ENCODE assay signal across 8 cellular contexts in genomic region chr10:48215148-48215982, GRCh38. TPM values are rescaled to one million over a fixed set of nuclear protein-coding genes. Genes with fewer than 3 reads are reported as not detected.
A peak's percentile ranks its signal among the peaks of the same experiment; 100 is the strongest.
DNase-seq lines count a peak whose midpoint lies in the region; ATAC-seq and TF ChIP-seq lines count a peak whose summit lies in the region.

No MANE protein-coding gene starts in this region.

- ATAC-seq in HG03442 (IDR thresholded peaks at IDR 0.05; ENCODE audit: unreplicated experiment) (peak; percentile 43), lower lobe of right lung (peak; percentile 67 to 76)

- H3K4me2 ChIP-seq in mammary epithelial cell (ENCODE audit: insufficient read depth, low read depth, low read length): no peak overlapping the region

- no peak overlapping the region for H2AFZ ChIP-seq in mammary epithelial cell (ENCODE audit: low read depth, low read length)

- TF ChIP-seq POLR2A in Peyer's patch (IDR thresholded peaks at IDR 0.05): no peak
- no peak for TF ChIP-seq POLR2A in uterus (IDR thresholded peaks at IDR 0.05)

- WGBS in mammary epithelial cell (ENCODE audit: low coverage, missing lambda C conversion rate): 81% methylated on average over 6 of the region's 7 CpGs

- H4K20me1 ChIP-seq in mammary epithelial cell (ENCODE audit: insufficient read depth, low read length): no peaks in the 10 kb centered on the region

- H3K27ac ChIP-seq in Peyer's patch (no peak overlapping the region), mammary epithelial cell (ENCODE audit: insufficient read depth, low read depth, low read length) (no peak overlapping the region), lower lobe of right lung (no peak overlapping the region), uterus (no peak overlapping the region)

- dilution Hi-C loops in mammary epithelial cell (cut with HindIII; ENCODE audit: low sequenced_read_pairs): loop anchor here (5.0 kb wide), 1 partner anchor 72 kb away; no protein-coding TSS in a partner anchor

- no peak overlapping the region for H3K4me3 ChIP-seq in Peyer's patch
- H3K4me3 ChIP-seq in mammary epithelial cell (replicated peaks in 1 of 3; ENCODE audit: insufficient read depth in 1 of 3, low read depth in 2 of 3, low read length in 3 of 3): no peak overlapping the region
- no peak overlapping the region for H3K4me3 ChIP-seq in lower lobe of right lung
- no peak overlapping the region for H3K4me3 ChIP-seq in uterus

- CTCF ChIA-PET in mammary epithelial cell (lab: Charles Lee; ENCODE audit: low non-redundant PET): no interaction called here

- no peaks in the 10 kb centered on the region for H3K9me3 ChIP-seq in Peyer's patch
- no peaks in the 10 kb centered on the region for H3K9me3 ChIP-seq in mammary epithelial cell (replicated peaks; ENCODE audit: insufficient read depth, low read length)
- no peaks in the 10 kb centered on the region for H3K9me3 ChIP-seq in lower lobe of right lung
- no peaks in the 10 kb centered on the region for H3K9me3 ChIP-seq in uterus

- H3K79me2 ChIP-seq in mammary epithelial cell (ENCODE audit: insufficient read depth, low read length): no peaks in the 10 kb centered on the region

- TF ChIP-seq CTCF in Peyer's patch (IDR thresholded peaks at IDR 0.05): peak in 4 of 6 experiments; percentile 42 to 67 (median 59)
- peak; percentile 77 to 79 for TF ChIP-seq CTCF in mammary epithelial cell (conservative IDR thresholded peaks at IDR 0.05 in 1 of 2, IDR thresholded peaks at IDR 0.05 in 1 of 2; ENCODE audit: extremely low read depth in 1 of 2, insufficient read depth in 1 of 2, low read depth in 1 of 2, low read length in 2 of 2)
- TF ChIP-seq CTCF in lower lobe of right lung (IDR thresholded peaks at IDR 0.05): peak; percentile 55
- no peak for TF ChIP-seq CTCF in uterus (IDR thresholded peaks at IDR 0.05)

- BruUV-seq in mammary epithelial cell (replicated peaks; lab: Mats Ljungman, UMichigan): no TSS peak

- no peak overlapping the region for H3K9ac ChIP-seq in mammary epithelial cell (ENCODE audit: insufficient read depth, low read length)

- in situ Hi-C loops in mammary epithelial cell (cut with MboI; ENCODE audit: low sequenced_read_pairs in 2 of 2): loop anchor here in 1 of 2 donors (10.0 kb wide), 1 partner anchor 69 kb away; no protein-coding TSS in a partner anchor

- intact Hi-C loops in mammary epithelial cell (cut with micrococcal nuclease) (loop anchor here (5.0 kb wide), 2 partner anchors 37 to 442 kb away; no protein-coding TSS in a partner anchor), lower lobe of right lung (cut with DNase I) (no loop called here), uterus (cut with DNase I; ENCODE audit: low total_unique reads) (no loop called here)

- H3K36me3 ChIP-seq in Peyer's patch (no peaks in the 10 kb centered on the region), mammary epithelial cell (ENCODE audit: insufficient read depth, low read length) (no peaks in the 10 kb centered on the region), lower lobe of right lung (no peaks in the 10 kb centered on the region), uterus (no peaks in the 10 kb centered on the region)

- peak; percentile 49 for DNase-seq in EL
- peak in 2 of 3 donors; percentile 74 to 77 for DNase-seq in Peyer's patch
- peak; percentile 69 for DNase-seq in mammary epithelial cell
- no peak for DNase-seq in lower lobe of right lung
- no peak for DNase-seq in GF-D8 (lab: John Stamatoyannopoulos, UW)
- DNase-seq in T-helper 9 cell: no peak
- no peak for DNase-seq in uterus

- H3K4me1 ChIP-seq in Peyer's patch: no peaks in the 10 kb centered on the region
- peaks cover 5% of the 10 kb centered on the region for H3K4me1 ChIP-seq in mammary epithelial cell (ENCODE audit: insufficient read depth, low read length)
- no peaks in the 10 kb centered on the region for H3K4me1 ChIP-seq in lower lobe of right lung
- H3K4me1 ChIP-seq in uterus: no peaks in the 10 kb centered on the region

- H3K27me3 ChIP-seq in Peyer's patch (no peaks in the 10 kb centered on the region), mammary epithelial cell (ENCODE audit: insufficient read depth, low read length) (no peaks in the 10 kb centered on the region), lower lobe of right lung (ENCODE audit: low read depth) (no peaks in the 10 kb centered on the region), uterus (no peaks in the 10 kb centered on the region)

RNA-seq across cellular contexts. Expression of gene FRMPD2, which starts 59.1 kb away (rescaled TPM):
- total RNA-seq in Peyer's patch: not detected
- under 1 TPM; 0.33 to 0.59 TPM for total RNA-seq in mammary epithelial cell
- 0.41 TPM for polyA plus RNA-seq in mammary epithelial cell
- 1.2 TPM for polyA minus RNA-seq in mammary epithelial cell
- total RNA-seq in lower lobe of right lung: 5.3 TPM
- 1 to 10 TPM in 1 of 4 donors, under 1 TPM in 2, not detected in 1; 0.21 to 2.5 (median 0.26) TPM for total RNA-seq in uterus

Comparison
In these comparisons a context has a peak if more than half of its experiments do, and no peak if none do; other contexts are left out.
1. DNase-seq: peak in EL (single experiment), Peyer's patch (2 of 3) and mammary epithelial cell (single experiment); none in lower lobe of right lung (single experiment), GF-D8 (single experiment), T-helper 9 cell (single experiment) and uterus (0 of 2).
2. CTCF ChIP-seq: peak in Peyer's patch (4 of 6), mammary epithelial cell (2 of 2) and lower lobe of right lung (single experiment); none in uterus (0 of 4).